19 cellular contexts compared by ENCODE assay signal in genomic region chr15:56760186-56760585, GRCh38. TPM values are rescaled to one million over a fixed set of nuclear protein-coding genes. Genes with fewer than 3 reads are reported as not detected.
DNase-seq lines count a peak whose midpoint lies in the region; ATAC-seq, FAIRE-seq and TF ChIP-seq lines count a peak whose summit lies in the region.
"Had no signal": no experiment of that assay in that cellular context is flagged by ENCODE, and none has a peak within 500 bp of the region (broad histone marks: within the 10 kb centered on the region; RNA-seq: fewer than 3 reads in every experiment).

No MANE protein-coding gene starts in this region.

- peaks cover 0 to 6% (median 0%) of the 10 kb centered on the region in 3 donors for H3K36me3 Mint-ChIP-seq in naive thymus-derived CD8-positive, alpha-beta T cell
- H3K36me3 Mint-ChIP-seq: natural killer cell treated with Interleukin-12 subunit alpha and Interleukin-12 subunit beta and Interleukin-15 and Interleukin-18, amount 100 ng/mL, for 72 hours; stimulated activated naive B cell treated with anti-CD40 and anti-IgM and Interleukin-4, amounts not matched to agents 10 μg/mL and 1 μg/mL and 100 μg/mL, for 72 hours had no signal

- H3K9ac ChIP-seq in GM23248 (no peak overlapping the region), mesendoderm (ENCODE audit: low read length) (no peak overlapping the region)

- H3K23ac ChIP-seq in mesendoderm (ENCODE audit: low read length): no peak overlapping the region

- POLR2A ChIA-PET in RWPE1 (lab: Yijun Ruan, JAX; ENCODE audit: low non-redundant PET): no interaction called here
- POLR2A ChIA-PET in naive thymus-derived CD8-positive, alpha-beta T cell (lab: Charles Lee): no interaction called here

- peaks cover 49% of the 10 kb centered on the region for H3K4me1 ChIP-seq in GM23248 (ENCODE audit: insufficient read depth)
- H3K4me1 ChIP-seq in mesendoderm (ENCODE audit: control insufficient read depth, low read depth, low read length): peaks cover 2% of the 10 kb centered on the region

- no peak overlapping the region for H2BK5ac ChIP-seq in mesendoderm (ENCODE audit: low read length)

- no peak overlapping the region for H2BK15ac ChIP-seq in mesendoderm (replicated peaks; ENCODE audit: low read depth)

- H3K9me3 ChIP-seq in GM23248 (ENCODE audit: low read depth): no peaks in the 10 kb centered on the region
- H3K9me3 ChIP-seq: ascending aorta, left ventricle myocardium inferior had no signal

- H3K27me3 ChIP-seq in GM23248 (replicated peaks; ENCODE audit: insufficient read depth) (no peaks in the 10 kb centered on the region), mesendoderm (ENCODE audit: insufficient read depth, low read length, poor library complexity) (no peaks in the 10 kb centered on the region)
- H3K27me3 ChIP-seq: ascending aorta had no signal

- no peaks in the 10 kb centered on the region for H3K9me3 Mint-ChIP-seq in naive thymus-derived CD8-positive, alpha-beta T cell
- H3K9me3 Mint-ChIP-seq: activated T-helper 17 cell treated with anti-CD3 and anti-CD28 coated beads, Interleukin-2, amount 50 U/mL, for 72 hours; effector memory CD8-positive, alpha-beta T cell; natural killer cell treated with Interleukin-12 subunit alpha and Interleukin-12 subunit beta and Interleukin-15 and Interleukin-18, amount 100 ng/mL, for 72 hours; stimulated activated naive B cell treated with anti-CD40 and anti-IgM and Interleukin-4, amounts not matched to agents 10 μg/mL and 1 μg/mL and 100 μg/mL, for 72 hours had no signal

- in situ Hi-C loops in GM23248 (cut with MboI): no loop called here

- ATAC-seq in naive thymus-derived CD8-positive, alpha-beta T cell: no peak
- ATAC-seq: activated T-helper 17 cell treated with anti-CD3 and anti-CD28 coated beads, Interleukin-2, amount 50 U/mL, for 72 hours; effector memory CD8-positive, alpha-beta T cell; natural killer cell treated with Interleukin-12 subunit alpha and Interleukin-12 subunit beta and Interleukin-15 and Interleukin-18, amount 100 ng/mL, for 72 hours; sciatic nerve; stimulated activated naive B cell treated with anti-CD40 and anti-IgM and Interleukin-4, amounts not matched to agents 10 μg/mL and 1 μg/mL and 100 μg/mL, for 72 hours had no signal

- H2AFZ ChIP-seq in GM23248: no peak overlapping the region

- FAIRE-seq in endometrium (lab: Jason Lieb, UNC): peak; percentile 73

- no peak overlapping the region for H3K27ac Mint-ChIP-seq in naive thymus-derived CD8-positive, alpha-beta T cell
- H3K27ac Mint-ChIP-seq: activated T-helper 17 cell treated with anti-CD3 and anti-CD28 coated beads, Interleukin-2, amount 50 U/mL, for 72 hours; effector memory CD8-positive, alpha-beta T cell; IgD-negative memory B cell; natural killer cell treated with Interleukin-12 subunit alpha and Interleukin-12 subunit beta and Interleukin-15 and Interleukin-18, amount 100 ng/mL, for 72 hours; stimulated activated naive B cell treated with anti-CD40 and anti-IgM and Interleukin-4, amounts not matched to agents 10 μg/mL and 1 μg/mL and 100 μg/mL, for 72 hours had no signal

- H3K27ac ChIP-seq in GM23248 (peak overlapping the region; percentile 59), RWPE1 (no peak overlapping the region), mesendoderm (ENCODE audit: low read depth, low read length) (no peak overlapping the region)
- H3K27ac ChIP-seq: ascending aorta, C4-2B, left ventricle myocardium inferior had no signal

- peaks cover 45% of the 10 kb centered on the region for H3F3A ChIP-seq in GM23248 (ENCODE audit: insufficient read depth)

- TF ChIP-seq CTCF in RWPE1 (conservative IDR thresholded peaks at IDR 0.05; ENCODE audit: low read depth): no peak

- H3K4me3 ChIP-seq in GM23248 (peak overlapping the region; percentile 36; the same call in 1 of the 2 replicates), mesendoderm (ENCODE audit: low read length) (no peak overlapping the region)
- H3K4me3 ChIP-seq: ascending aorta, left ventricle myocardium inferior had no signal

- DNase-seq in GM23248 (peak; percentile 44), RWPE1 (ENCODE audit: low spot score) (peak; percentile 8), mesendoderm (no peak), SKM-1 (lab: John Stamatoyannopoulos, UW; ENCODE audit: unreplicated experiment) (no peak), GM03348 (ENCODE audit: low spot score) (no peak), ecto neural progenitor cell (ENCODE audit: low spot score) (no peak)
- DNase-seq in naive thymus-derived CD8-positive, alpha-beta T cell: no peak
- DNase-seq: activated CD4-positive, alpha-beta T cell treated with anti-CD3 and anti-CD28 coated beads, Interleukin-2, amount 50 U/mL, for 4 hours; effector memory CD8-positive, alpha-beta T cell; NCI-H510A; stimulated activated naive B cell treated with anti-CD40 and anti-IgM and Interleukin-4, amounts not matched to agents 10 μg/mL and 1 μg/mL and 100 μg/mL, for 72 hours had no signal

- peaks cover 0 to 8% (median 0%) of the 10 kb centered on the region in 5 donors for H3K27me3 Mint-ChIP-seq in naive thymus-derived CD8-positive, alpha-beta T cell
- H3K27me3 Mint-ChIP-seq: IgD-negative memory B cell; stimulated activated naive B cell treated with anti-CD40 and anti-IgM and Interleukin-4, amounts not matched to agents 10 μg/mL and 1 μg/mL and 100 μg/mL, for 72 hours had no signal

- H3K4me3 Mint-ChIP-seq in naive thymus-derived CD8-positive, alpha-beta T cell: no peak overlapping the region
- H3K4me3 Mint-ChIP-seq: activated T-helper 17 cell treated with anti-CD3 and anti-CD28 coated beads, Interleukin-2, amount 50 U/mL, for 72 hours; effector memory CD8-positive, alpha-beta T cell; IgD-negative memory B cell; natural killer cell treated with Interleukin-12 subunit alpha and Interleukin-12 subunit beta and Interleukin-15 and Interleukin-18, amount 100 ng/mL, for 72 hours; stimulated activated naive B cell treated with anti-CD40 and anti-IgM and Interleukin-4, amounts not matched to agents 10 μg/mL and 1 μg/mL and 100 μg/mL, for 72 hours had no signal

- H3K56ac ChIP-seq in mesendoderm (ENCODE audit: low read length): no peak overlapping the region

- CTCF ChIA-PET in RWPE1 (lab: Yijun Ruan, JAX): interaction anchor here (0.6 to 0.7 kb wide), 2 partner anchors 62 to 65 kb away, joined by 3 read pairs; no protein-coding TSS in a partner anchor

- H3K4me1 Mint-ChIP-seq in naive thymus-derived CD8-positive, alpha-beta T cell: peaks cover 0 to 4% (median 2%) of the 10 kb centered on the region in 4 donors

- no peaks in the 10 kb centered on the region for H3K9me2 ChIP-seq in GM23248 (ENCODE audit: insufficient read depth)

- H4K5ac ChIP-seq in mesendoderm (ENCODE audit: low read length): no peak overlapping the region

- H4K8ac ChIP-seq in mesendoderm (ENCODE audit: low read depth, low read length): no peak overlapping the region

- H3K36me3 ChIP-seq in GM23248 (ENCODE audit: low read depth) (no peaks in the 10 kb centered on the region), mesendoderm (ENCODE audit: control insufficient read depth, insufficient read depth, low read length) (no peaks in the 10 kb centered on the region)
- H3K36me3 ChIP-seq: ascending aorta, left ventricle myocardium inferior had no signal

- no peaks in the 10 kb centered on the region for H3K79me2 ChIP-seq in GM23248 (ENCODE audit: insufficient read depth)
- no peaks in the 10 kb centered on the region for H3K79me2 ChIP-seq in mesendoderm (ENCODE audit: control insufficient read depth, insufficient read depth, low read length)

- H2AK5ac ChIP-seq in mesendoderm (ENCODE audit: low read length): no peak overlapping the region

- no peaks in the 10 kb centered on the region for H3K79me1 ChIP-seq in mesendoderm (ENCODE audit: low read length)

- peak overlapping the region; percentile 61 for H3K4me2 ChIP-seq in GM23248 (ENCODE audit: unreplicated experiment)
- H3K4me2 ChIP-seq in mesendoderm (ENCODE audit: low read length): no peak overlapping the region

- no peak overlapping the region for H2BK120ac ChIP-seq in mesendoderm (ENCODE audit: low read depth, low read length)

- peak overlapping the region; percentile 16 for H3K4ac ChIP-seq in mesendoderm (ENCODE audit: low read depth, low read length)

- H3K18ac ChIP-seq in mesendoderm (ENCODE audit: low read length): no peak overlapping the region

- H4K20me1 ChIP-seq in GM23248 (ENCODE audit: insufficient read depth): no peaks in the 10 kb centered on the region

RNA-seq across cellular contexts. Expression of gene ZNF280D, which starts 26.9 kb away (rescaled TPM):
- total RNA-seq in GM23248 (2014; rRNA removed; shearing (Covaris generic)): 23.3 and 24.6 TPM in 2 replicates
- 8.0 and 9.4 TPM in 2 replicates for polyA plus RNA-seq in GM23248 (2016; fragmentation: Nextera tagmentation; extraction: Ambion mirVana)
- polyA plus RNA-seq in mesendoderm (2013, experiment 1 of 2): 15.2 TPM
- polyA plus RNA-seq in mesendoderm (2013, experiment 2 of 2): 14.3 TPM
- total RNA-seq in naive thymus-derived CD8-positive, alpha-beta T cell: 10 to 100 TPM; 46.6 to 51.1 TPM
- polyA plus RNA-seq in naive thymus-derived CD8-positive, alpha-beta T cell: 10 to 100 TPM; 10.6 to 14.4 (median 11.0) TPM

Comparison
In these comparisons a context has a peak if more than half of its experiments do, and no peak if none do; other contexts are left out.
1. DNase-seq: peak in GM23248 (single experiment) and RWPE1 (single experiment); none in mesendoderm (single experiment), SKM-1 (single experiment), GM03348 (single experiment), ecto neural progenitor cell (single experiment) and naive thymus-derived CD8-positive, alpha-beta T cell (0 of 10).